Comparison of ENCODE assay signal across 29 cellular contexts in genomic region chr5:2096827-2097226, GRCh38.
"Had no signal": no experiment of that assay in that cellular context is flagged by ENCODE, and none has a peak within 500 bp of the region (broad histone marks: within the 10 kb centered on the region; RNA-seq: fewer than 3 reads in every experiment).

No MANE protein-coding gene starts in this region.

- H3K27me3 ChIP-seq: adrenal gland, foreskin keratinocyte, gastrocnemius medialis had no signal

- H3K4me3 ChIP-seq: adrenal gland, body of pancreas, esophagus muscularis mucosa, gastrocnemius medialis had no signal

- H3K9me3 ChIP-seq: adrenal gland, body of pancreas, gastrocnemius medialis had no signal

- DNase-seq: activated CD4-positive, alpha-beta memory T cell treated with anti-CD3 and anti-CD28 coated beads for 36 hours; activated CD4-positive, alpha-beta T cell treated with anti-CD3 and anti-CD28 coated beads for 36 hours; activated CD4-positive, alpha-beta T cell treated with anti-CD3 and anti-CD28 coated beads, Interleukin-2, amount 10 ng/mL, durations not matched to agents 24 days and 14 days; activated CD4-positive, CD25-positive, alpha-beta regulatory T cell; activated CD4-positive, CD25-positive, alpha-beta regulatory T cell treated with anti-CD3 and anti-CD28 coated beads, Interleukin-2, amount 50 U/mL, for 72 hours; activated CD8-positive, alpha-beta memory T cell treated with anti-CD3 and anti-CD28 coated beads, Interleukin-2, amount 10 ng/mL, durations not matched to agents 7 days and 5 days; activated CD8-positive, alpha-beta memory T cell treated with anti-CD3 and anti-CD28 coated beads, Interleukin-2, amount 50 U/mL, for 4 hours; activated CD8-positive, alpha-beta T cell treated with anti-CD3 and anti-CD28 coated beads, Interleukin-2, amount 10 ng/mL, durations not matched to agents 7 days and 5 days; activated effector memory CD4-positive, alpha-beta T cell treated with anti-CD3 and anti-CD28 coated beads, Interleukin-2, amount 50 U/mL, for 16 hours; activated naive CD4-positive, alpha-beta T cell treated with anti-CD3 and anti-CD28 coated beads for 36 hours; activated naive CD8-positive, alpha-beta T cell treated with anti-CD3 and anti-CD28 coated beads for 36 hours; activated naive CD8-positive, alpha-beta T cell treated with anti-CD3 and anti-CD28 coated beads, Interleukin-2, amount 50 U/mL, for 24 hours; activated T-cell treated with anti-CD3 and anti-CD28 coated beads, Interleukin-2, amount 50 U/mL, for 1 hour; activated T-cell treated with anti-CD3 and anti-CD28 coated beads, Interleukin-2, amount 50 U/mL, for 48 hours; adrenal gland; amygdala; aorta; body of pancreas; caudate nucleus; cortex of kidney; dermis blood vessel endothelial cell; effector CD4-positive, alpha-beta T cell; effector memory CD8-positive, alpha-beta T cell; erythroblast; foreskin keratinocyte; gastrocnemius medialis; glutamatergic neuron; T-helper 2 cell had no signal

- H3K4me1 ChIP-seq: adrenal gland, body of pancreas, esophagus muscularis mucosa, foreskin keratinocyte, gastrocnemius medialis had no signal

- H3K36me3 ChIP-seq: adrenal gland, esophagus muscularis mucosa, gastrocnemius medialis had no signal

- H3K27ac ChIP-seq: adrenal gland, body of pancreas, esophagus muscularis mucosa, foreskin keratinocyte, gastrocnemius medialis had no signal
